11 cellular contexts compared by ENCODE assay signal in the genomic region with DNA sequence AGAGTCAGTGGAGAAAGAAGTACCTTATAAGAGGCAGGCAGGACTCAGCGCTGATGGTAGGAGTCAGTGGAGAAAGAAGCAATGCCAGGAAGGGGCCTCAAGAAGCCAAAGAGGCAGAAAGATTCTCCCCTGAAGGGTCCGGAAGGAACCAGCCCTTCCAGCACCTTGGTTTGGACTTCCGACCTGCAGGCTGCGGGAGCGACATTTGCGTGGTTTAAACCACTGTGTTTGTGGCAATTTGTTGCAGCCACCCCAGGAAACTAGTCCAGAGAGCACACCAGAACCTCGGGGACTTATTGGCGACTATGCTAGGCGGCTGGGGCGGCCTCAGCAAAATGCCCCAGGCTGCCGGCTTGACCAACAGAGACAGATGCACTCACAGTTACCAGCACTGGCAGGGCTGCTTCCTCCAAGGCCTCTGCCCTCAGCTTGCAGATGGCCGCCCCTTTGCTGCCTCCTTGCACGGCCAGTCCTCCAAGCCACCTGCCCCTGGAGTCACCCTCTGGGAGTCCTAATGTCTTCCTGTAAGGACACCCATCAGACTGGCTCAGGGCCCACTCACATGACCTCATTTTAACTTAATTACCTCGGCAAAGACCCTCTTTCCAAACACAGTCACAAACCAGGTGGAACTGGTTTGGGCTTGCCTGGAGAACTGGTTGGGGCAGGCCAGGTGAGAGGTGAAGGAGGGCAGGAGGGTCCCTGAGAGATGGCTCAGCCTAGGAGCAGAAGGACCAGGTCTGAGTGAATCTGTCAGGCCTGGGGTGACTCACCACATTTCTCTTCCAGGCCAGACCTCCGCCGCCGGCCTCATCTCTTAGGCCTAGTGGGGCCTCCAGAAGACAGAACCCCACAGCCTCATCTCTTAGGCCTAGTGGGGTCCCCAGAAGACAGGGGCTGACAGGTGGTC. TPM values are rescaled to one million over a fixed set of nuclear protein-coding genes. Genes with fewer than 3 reads are reported as not detected.
A peak's percentile ranks its signal among the peaks of the same experiment; 100 is the strongest.
DNase-seq lines count a peak whose midpoint lies in the region; ATAC-seq, FAIRE-seq and TF ChIP-seq lines count a peak whose summit lies in the region.
"Had no signal": no experiment of that assay in that cellular context is flagged by ENCODE, and none has a peak within 500 bp of the region (broad histone marks: within the 10 kb centered on the region; RNA-seq: fewer than 3 reads in every experiment).

No MANE protein-coding gene starts in this region.

- 84% methylated on average over 17 of the region's 17 CpGs for WGBS in A549 (ENCODE audit: missing lambda C conversion rate)

- H3K27ac ChIP-seq in A549, result peak overlapping the region; percentile 92 to 96
- H3K27ac ChIP-seq in VCaP, result peak overlapping the region; percentile 99
- H3K27ac ChIP-seq: ovary had no signal

- H3K4me1 ChIP-seq in A549, result peaks cover 64% of the 10 kb centered on the region

- no peak for ATAC-seq in A549
- ATAC-seq in HG02642 (IDR thresholded peaks at IDR 0.05; ENCODE audit: poor library complexity, unreplicated experiment), result peak; percentile 2

- CTCF ChIA-PET in A549 (lab: Yijun Ruan, JAX), result interaction anchor here (3.1 to 6.4 kb wide), 3 partner anchors 8 to 108 kb away, joined by 17 to 77 read pairs (median 24); no protein-coding TSS in a partner anchor

- H3K4me3 ChIP-seq in A549, result no peak overlapping the region
- H3K4me3 ChIP-seq: ovary had no signal

- no peaks in the 10 kb centered on the region for H3K9me3 ChIP-seq in A549
- H3K9me3 ChIP-seq: ovary had no signal

- no peak for TF ChIP-seq RAD21 in A549 (conservative IDR thresholded peaks at IDR 0.05 in 1 of 2, IDR thresholded peaks at IDR 0.05 in 1 of 2)

- TF ChIP-seq EP300 in A549 (IDR thresholded peaks at IDR 0.05), result no peak

- TF ChIP-seq POLR2A in A549 (IDR thresholded peaks at IDR 0.05; ENCODE audit: low read length), result no peak

- DNase-seq in A549 (ENCODE audit: low read depth in 1 of 2, low spot score in 1 of 2), result no peak
- peak; percentile 74 for DNase-seq in mesenteric fat pad (ENCODE audit: low spot score)
- no peak for DNase-seq in kidney glomerular epithelial cell (lab: John Stamatoyannopoulos, UW)
- DNase-seq in COLO829 (ENCODE audit: low spot score), result no peak
- no peak for DNase-seq in NCI-H2171 treated with DMSO at 0.1 percent for 48 hours (lab: John Stamatoyannopoulos, UW)
- DNase-seq in NCI-H187 (lab: John Stamatoyannopoulos, UW), result no peak
- DNase-seq: activated CD4-positive, alpha-beta T cell treated with anti-CD3 and anti-CD28 coated beads, Interleukin-2, amount 50 U/mL, for 1 hour; NCI-H774 had no signal

- TF ChIP-seq CTCF in A549 (IDR thresholded peaks at IDR 0.05) (no peak), VCaP (conservative IDR thresholded peaks at IDR 0.05) (no peak)

- no peak overlapping the region for H3K4me2 ChIP-seq in A549

- no peak for FAIRE-seq in A549 (lab: Jason Lieb, UNC)

- POLR2A ChIA-PET in A549 (lab: Yijun Ruan, JAX), result no interaction called here

TF ChIP-seq in A549, 52 proteins besides CTCF, POLR2A, EP300 and RAD21:
- TF ChIP-seq JUN (IDR thresholded peaks at IDR 0.05) (no peak), FOSB (CRISPR knock-in tag; IDR thresholded peaks at IDR 0.05) (no peak), FOSL2 (IDR thresholded peaks at IDR 0.05) (no peak), FOSL2 (CRISPR knock-in tag; IDR thresholded peaks at IDR 0.05) (0 out of 2 replicates have a peak, but pooled peaks have one; percentile 14), KDM1A (IDR thresholded peaks at IDR 0.05; ENCODE audit: low read depth) (no peak)

RNA-seq across cellular contexts. Expression of gene CALML3, which starts 26.1 kb away (rescaled TPM):
- polyA plus RNA-seq in A549 (2011; rRNA removed) (not detected in 2 replicates), A549 (2017; fragmentation: RNase III; extraction: RNeasy Plus Mini Kit Qiagen cat#74134 plus additional on column Dnase treatment) (not detected in 3 replicates)
- 0.01 TPM in 1 of 2 replicates, not detected in the other for polyA plus RNA-seq in A549 (2012; cell fraction: cytosol; rRNA removed)
- polyA plus RNA-seq in A549 (2012; cell fraction: nucleus; rRNA removed), result not detected in 2 replicates
- not detected in 2 replicates for polyA minus RNA-seq in A549 (2011; rRNA and poly(A)+ RNA removed)
- not detected for total RNA-seq in mesenteric fat pad

RNA-seq across cellular contexts. Expression of gene CALML5, which starts 51.5 kb away (rescaled TPM):
- not detected in 2 replicates for polyA plus RNA-seq in A549 (2011; rRNA removed)
- polyA plus RNA-seq in A549 (2012; cell fraction: cytosol; rRNA removed), result not detected in 2 replicates
- polyA plus RNA-seq in A549 (2012; cell fraction: nucleus; rRNA removed), result not detected in 2 replicates
- not detected in 3 replicates for polyA plus RNA-seq in A549 (2017; fragmentation: RNase III; extraction: RNeasy Plus Mini Kit Qiagen cat#74134 plus additional on column Dnase treatment)
- not detected in 2 replicates for polyA minus RNA-seq in A549 (2011; rRNA and poly(A)+ RNA removed)
- total RNA-seq in mesenteric fat pad, result not detected
- polyA plus RNA-seq: ovary had no signal
